Comparison of ENCODE assay signal across 8 cellular contexts in genomic region chr2:120014231-120014990, GRCh38. TPM values are rescaled to one million over a fixed set of nuclear protein-coding genes. Genes with fewer than 3 reads are reported as not detected.
DNase-seq lines count a peak whose midpoint lies in the region; ATAC-seq and TF ChIP-seq lines count a peak whose summit lies in the region.

No MANE protein-coding gene starts in this region.

- TF ChIP-seq CTCF in esophagus muscularis mucosa (IDR thresholded peaks at IDR 0.05) (no peak), osteoblast (IDR thresholded peaks at IDR 0.05; ENCODE audit: extremely low read depth, low read depth, low read length) (no peak)

- DNase-seq in ELR (ENCODE audit: low read depth) (peak; percentile 8), NCI-H524 treated with DMSO at 0.1 percent for 48 hours (lab: John Stamatoyannopoulos, UW) (peak; percentile 19), esophagus muscularis mucosa (ENCODE audit: extremely low spot score) (no peak), osteoblast (ENCODE audit: insufficient read length, low spot score, missing footprints) (no peak), SKM-1 treated with dmso at 0.1 percent for 144 hours (lab: John Stamatoyannopoulos, UW; ENCODE audit: unreplicated experiment) (no peak), NCI-H2107 (lab: John Stamatoyannopoulos, UW) (no peak)
- no peak for DNase-seq in stimulated activated CD4-positive, alpha-beta T cell treated with anti-CD3 and anti-CD28 coated beads, Interleukin-15, amount 100 ng/mL, for 24 hours

- peak overlapping the region; percentile 88 to 98 (median 95) for H3K4me3 ChIP-seq in esophagus muscularis mucosa
- H3K4me3 ChIP-seq in osteoblast (ENCODE audit: insufficient read depth, low read length) = no peak overlapping the region

- TF ChIP-seq POLR2A in esophagus muscularis mucosa (IDR thresholded peaks at IDR 0.05; ENCODE audit: low read depth) = no peak

- H3K9me3 ChIP-seq in esophagus muscularis mucosa (no peaks in the 10 kb centered on the region), osteoblast (ENCODE audit: low read depth, low read length) (no peaks in the 10 kb centered on the region)

- intact Hi-C loops in esophagus muscularis mucosa (cut with DNase I) = loop anchor here (10.0 kb wide), 2 partner anchors 210 to 250 kb away; partner anchors contain the start of gene TMEM185B

- H3K4me2 ChIP-seq in osteoblast (ENCODE audit: insufficient read depth, low read length) = peak overlapping the region; percentile 83

- H3K27me3 ChIP-seq in esophagus muscularis mucosa (no peaks in the 10 kb centered on the region), osteoblast (ENCODE audit: insufficient read depth, low read length) (no peaks in the 10 kb centered on the region)

- WGBS in esophagus muscularis mucosa = 63% methylated on average over 8 of the region's 8 CpGs

- H3K79me2 ChIP-seq in osteoblast (ENCODE audit: insufficient read depth, low read length) = no peaks in the 10 kb centered on the region

- peak overlapping the region in 2 of 4 donors; percentile 21 to 94 for H3K27ac ChIP-seq in esophagus muscularis mucosa (replicated peaks in 1 of 4)
- no peak overlapping the region for H3K27ac ChIP-seq in osteoblast (ENCODE audit: low read depth, low read length)

- H2AFZ ChIP-seq in osteoblast (ENCODE audit: low read length) = no peak overlapping the region

- no peak for ATAC-seq in GM21447 (IDR thresholded peaks at IDR 0.05; ENCODE audit: unreplicated experiment)

- H4K20me1 ChIP-seq in osteoblast (ENCODE audit: insufficient read depth, low read length) = no peaks in the 10 kb centered on the region

- H3K36me3 ChIP-seq in esophagus muscularis mucosa (no peaks in the 10 kb centered on the region), osteoblast (ENCODE audit: insufficient read depth, low read length) (no peaks in the 10 kb centered on the region)

- TF ChIP-seq EP300 in esophagus muscularis mucosa (IDR thresholded peaks at IDR 0.05) = no peak

- peaks cover 7 to 26% (median 20%) of the 10 kb centered on the region in 4 donors for H3K4me1 ChIP-seq in esophagus muscularis mucosa
- H3K4me1 ChIP-seq in osteoblast (ENCODE audit: insufficient read depth, low read length) = peaks cover 10% of the 10 kb centered on the region

RNA-seq across cellular contexts. Expression of gene EPB41L5, which starts 1.5 kb away (rescaled TPM):
- total RNA-seq in esophagus muscularis mucosa (10 to 100 TPM; 16.0 to 30.3 (median 21.6) TPM), osteoblast (9.4 and 11.2 TPM in 2 replicates)

Comparison
In these comparisons a context has a peak if more than half of its experiments do, and no peak if none do; other contexts are left out.
1. DNase-seq: peak in ELR (single experiment) and NCI-H524 treated with DMSO at 0.1 percent for 48 hours (single experiment); none in esophagus muscularis mucosa (single experiment), osteoblast (single experiment), SKM-1 treated with dmso at 0.1 percent for 144 hours (single experiment), NCI-H2107 (single experiment) and stimulated activated CD4-positive, alpha-beta T cell treated with anti-CD3 and anti-CD28 coated beads, Interleukin-15, amount 100 ng/mL, for 24 hours (single experiment).